Comparison of ENCODE assay signal across 8 cellular contexts in genomic region chr16:28491080-28491969, GRCh38. TPM values are rescaled to one million over a fixed set of nuclear protein-coding genes. Genes with fewer than 3 reads are reported as not detected.
DNase-seq lines count a peak whose midpoint lies in the region; ATAC-seq and TF ChIP-seq lines count a peak whose summit lies in the region.

No MANE protein-coding gene starts in this region.

- CTCF ChIA-PET in Panc1 (lab: Charles Lee) = no interaction called here

- H3K36me3 ChIP-seq in Panc1 (ENCODE audit: control insufficient read depth, insufficient read depth, low read length) = no peaks in the 10 kb centered on the region; the same call in 1 of the 2 replicates

- in situ Hi-C loops in Panc1 (cut with HindIII; ENCODE audit: low pct_unique_long_range_greater_than_20kb, low sequenced_read_pairs) = no loop called here

- H3K4me3 ChIP-seq in Panc1 (ENCODE audit: low read depth in 2 of 2, low read length in 2 of 2) = peak overlapping the region; percentile 93 to 97

- no peaks in the 10 kb centered on the region for H3K9me3 Mint-ChIP-seq in stimulated activated naive CD8-positive, alpha-beta T cell treated with anti-CD3 and anti-CD28 coated beads, Interleukin-15, Interleukin-2, amounts not matched to agents 100 ng/mL and 50 ng/mL, for 24 hours

- DNase-seq in NCI-H146 (lab: John Stamatoyannopoulos, UW) (peak; percentile 36), NCI-H146 treated with DMSO at 0.1 percent for 48 hours (lab: John Stamatoyannopoulos, UW; ENCODE audit: unreplicated experiment) (no peak), Panc1 (ENCODE audit: low read depth, low spot score) (no peak), caudate nucleus (lab: John Stamatoyannopoulos, UW) (peak in 15 of 61 donors; percentile 11 to 57 (median 39)), left kidney (ENCODE audit: low read depth, low spot score) (peak; percentile 65)

- H3K27ac Mint-ChIP-seq in stimulated activated naive CD8-positive, alpha-beta T cell treated with anti-CD3 and anti-CD28 coated beads, Interleukin-15, Interleukin-2, amounts not matched to agents 100 ng/mL and 50 ng/mL, for 24 hours = peak overlapping the region; percentile 98

- peak overlapping the region; percentile 90 for H3K4me3 Mint-ChIP-seq in stimulated activated naive CD8-positive, alpha-beta T cell treated with anti-CD3 and anti-CD28 coated beads, Interleukin-15, Interleukin-2, amounts not matched to agents 100 ng/mL and 50 ng/mL, for 24 hours

- peak overlapping the region; percentile 95 for H3K27ac ChIP-seq in Panc1 (ENCODE audit: low read length)
- peak overlapping the region; percentile 99 for H3K27ac ChIP-seq in caudate nucleus (ENCODE audit: low read depth, low read length)

- POLR2A ChIA-PET in Panc1 (lab: Charles Lee) = interaction anchor here (0.6 kb wide), 1 partner anchor 14 kb away, joined by 8 read pairs; no protein-coding TSS in a partner anchor

- peak; percentile 4 for ATAC-seq in HG02678 (IDR thresholded peaks at IDR 0.05; ENCODE audit: unreplicated experiment)
- ATAC-seq in Panc1 = peak; percentile 69
- no peak for ATAC-seq in HG03457 (IDR thresholded peaks at IDR 0.05; ENCODE audit: unreplicated experiment)

- intact Hi-C loops in Panc1 (cut with micrococcal nuclease; ENCODE audit: unreplicated experiment) = no loop called here

- peaks cover 22% of the 10 kb centered on the region for H3K36me3 Mint-ChIP-seq in stimulated activated naive CD8-positive, alpha-beta T cell treated with anti-CD3 and anti-CD28 coated beads, Interleukin-15, Interleukin-2, amounts not matched to agents 100 ng/mL and 50 ng/mL, for 24 hours (ENCODE audit: low read depth)

- no TSS peak for BruUV-seq in Panc1 (replicated peaks; lab: Mats Ljungman, UMichigan)

- peaks cover 4% of the 10 kb centered on the region for H3K4me1 ChIP-seq in Panc1 (ENCODE audit: control insufficient read depth, insufficient read depth, low read length)

- H3K27me3 ChIP-seq in Panc1 (ENCODE audit: control insufficient read depth, insufficient read depth, low read length) = no peaks in the 10 kb centered on the region

- H3K4me1 Mint-ChIP-seq in stimulated activated naive CD8-positive, alpha-beta T cell treated with anti-CD3 and anti-CD28 coated beads, Interleukin-15, Interleukin-2, amounts not matched to agents 100 ng/mL and 50 ng/mL, for 24 hours (ENCODE audit: low read depth) = peaks cover 57% of the 10 kb centered on the region

- H3K9me3 ChIP-seq in Panc1 (ENCODE audit: control insufficient read depth, insufficient read depth, low read depth, low read length) = no peaks in the 10 kb centered on the region

- H3K27me3 Mint-ChIP-seq in stimulated activated naive CD8-positive, alpha-beta T cell treated with anti-CD3 and anti-CD28 coated beads, Interleukin-15, Interleukin-2, amounts not matched to agents 100 ng/mL and 50 ng/mL, for 24 hours = no peaks in the 10 kb centered on the region

- no peak for TF ChIP-seq CTCF in Panc1 (IDR thresholded peaks at IDR 0.05)

RNA-seq across cellular contexts. Expression of gene CLN3, which starts 0.5 kb away (rescaled TPM):
- 60.9 TPM for total RNA-seq in Panc1 (2021; ENCODE audit: unreplicated experiment)
- 82.0 TPM for polyA plus RNA-seq in Panc1 (2012; ENCODE audit: insufficient read length)

RNA-seq across cellular contexts. Expression of gene APOBR, which starts 3.1 kb away (rescaled TPM):
- 0.13 TPM for total RNA-seq in Panc1 (2021; ENCODE audit: unreplicated experiment)
- polyA plus RNA-seq in Panc1 (2012; ENCODE audit: insufficient read length) = 0.13 TPM

RNA-seq across cellular contexts. Expression of gene IL27, which starts 15.3 kb away (rescaled TPM):
- not detected for total RNA-seq in Panc1 (2021; ENCODE audit: unreplicated experiment)
- polyA plus RNA-seq in Panc1 (2012; ENCODE audit: insufficient read length) = not detected

RNA-seq across cellular contexts. Expression of gene NPIPB7, which starts 19.2 kb away (rescaled TPM):
- total RNA-seq in Panc1 (2021; ENCODE audit: unreplicated experiment) = 0.18 TPM
- not detected for polyA plus RNA-seq in Panc1 (2012; ENCODE audit: insufficient read length)

RNA-seq across cellular contexts. Expression of gene NUPR1, which starts 47.4 kb away (rescaled TPM):
- 79.7 TPM for total RNA-seq in Panc1 (2021; ENCODE audit: unreplicated experiment)
- polyA plus RNA-seq in Panc1 (2012; ENCODE audit: insufficient read length) = 452 TPM

Comparison
In these comparisons a context has a peak if more than half of its experiments do, and no peak if none do; other contexts are left out.
1. DNase-seq: peak in NCI-H146 (single experiment) and left kidney (single experiment); none in NCI-H146 treated with DMSO at 0.1 percent for 48 hours (single experiment) and Panc1 (single experiment).